In genomic region chr14:75240781-75241180, GRCh38 we compare ENCODE assay signal across 32 cellular contexts.
"Had no signal": no experiment of that assay in that cellular context is flagged by ENCODE, and none has a peak within 500 bp of the region (broad histone marks: within the 10 kb centered on the region; RNA-seq: fewer than 3 reads in every experiment).

No MANE protein-coding gene starts in this region.

- H3K4me2 ChIP-seq: smooth muscle cell had no signal

- H3K4me1 Mint-ChIP-seq: stimulated activated memory B cell treated with anti-CD40 and anti-IgM and Interleukin-4, amounts not matched to agents 10 μg/mL and 1 μg/mL and 100 μg/mL, for 72 hours had no signal

- H3K4me3 ChIP-seq: body of pancreas, cardiac muscle cell, colonic mucosa, dorsolateral prefrontal cortex, heart left ventricle, lower lobe of right lung, smooth muscle cell, transverse colon had no signal

- FAIRE-seq: urothelium cell line had no signal

- H3K4me3 Mint-ChIP-seq: activated naive CD8-positive, alpha-beta T cell; immature natural killer cell; natural killer cell treated with Interleukin-12 subunit alpha and Interleukin-12 subunit beta and Interleukin-15 and Interleukin-18, amount 100 ng/mL, for 72 hours; stimulated activated memory B cell treated with anti-CD40 and anti-IgM and Interleukin-4, amounts not matched to agents 10 μg/mL and 1 μg/mL and 100 μg/mL, for 72 hours; stimulated activated naive CD8-positive, alpha-beta T cell treated with anti-CD3 and anti-CD28 coated beads, Interleukin-15, amount 100 ng/mL, for 72 hours had no signal

- H3K36me3 Mint-ChIP-seq: activated naive CD8-positive, alpha-beta T cell; immature natural killer cell; natural killer cell treated with Interleukin-12 subunit alpha and Interleukin-12 subunit beta and Interleukin-15 and Interleukin-18, amount 100 ng/mL, for 72 hours; stimulated activated memory B cell treated with anti-CD40 and anti-IgM and Interleukin-4, amounts not matched to agents 10 μg/mL and 1 μg/mL and 100 μg/mL, for 72 hours had no signal

- H3K9me3 ChIP-seq: body of pancreas, colonic mucosa, heart left ventricle, lower lobe of right lung, transverse colon had no signal

- H3K9me3 Mint-ChIP-seq: immature natural killer cell; natural killer cell treated with Interleukin-12 subunit alpha and Interleukin-12 subunit beta and Interleukin-15 and Interleukin-18, amount 100 ng/mL, for 72 hours; stimulated activated memory B cell treated with anti-CD40 and anti-IgM and Interleukin-4, amounts not matched to agents 10 μg/mL and 1 μg/mL and 100 μg/mL, for 72 hours; stimulated activated naive CD8-positive, alpha-beta T cell treated with anti-CD3 and anti-CD28 coated beads, Interleukin-15, amount 100 ng/mL, for 72 hours had no signal

- H3K27ac Mint-ChIP-seq: activated naive CD8-positive, alpha-beta T cell; immature natural killer cell; progenitor cell of endocrine pancreas; stimulated activated memory B cell treated with anti-CD40 and anti-IgM and Interleukin-4, amounts not matched to agents 10 μg/mL and 1 μg/mL and 100 μg/mL, for 72 hours had no signal

- DNase-seq: activated CD4-positive, alpha-beta T cell treated with anti-CD3 and anti-CD28 coated beads for 4 hours; activated CD4-positive, alpha-beta T cell treated with anti-CD3 and anti-CD28 coated beads, Interleukin-2, amount 50 U/mL, for 48 hours; activated CD4-positive, CD25-positive, alpha-beta regulatory T cell; activated CD8-positive, alpha-beta memory T cell treated with anti-CD3 and anti-CD28 coated beads for 24 hours; activated effector memory CD4-positive, alpha-beta T cell treated with Interleukin-2 at 50 U/mL for 16 hours; activated naive CD4-positive, alpha-beta T cell treated with Interleukin-2 at 50 U/mL for 16 hours; anterior cingulate cortex; body of pancreas; cerebellar nuclear complex; colonic mucosa; dorsolateral prefrontal cortex; effector memory CD4-positive, alpha-beta T cell; heart left ventricle; hypothalamus; immature natural killer cell; lower lobe of right lung; mesenchymal stem cell; retina; stimulated activated CD4-positive, alpha-beta T cell treated with anti-CD3 and anti-CD28 coated beads, Interleukin-1b, Interleukin-23, amount 100 ng/mL, for 48 hours; stimulated activated CD4-positive, alpha-beta T cell treated with anti-CD3 and anti-CD28 coated beads, Interleukin-4, amount 100 ng/mL, for 4 hours; stimulated activated CD8-positive, alpha-beta memory T cell treated with anti-CD3 and anti-CD28 coated beads, Interleukin-4, amount 100 ng/mL, for 48 hours; stimulated activated naive CD8-positive, alpha-beta T cell treated with anti-CD3 and anti-CD28 coated beads, Interleukin-15, amount 100 ng/mL, for 72 hours; transverse colon had no signal

- ATAC-seq: body of pancreas; heart left ventricle; left lobe of liver; lower lobe of right lung; natural killer cell treated with Interleukin-12 subunit alpha and Interleukin-12 subunit beta and Interleukin-15 and Interleukin-18, amount 100 ng/mL, for 72 hours; sciatic nerve; stimulated activated memory B cell treated with anti-CD40 and anti-IgM and Interleukin-4, amounts not matched to agents 10 μg/mL and 1 μg/mL and 100 μg/mL, for 72 hours; stimulated activated naive CD8-positive, alpha-beta T cell treated with anti-CD3 and anti-CD28 coated beads, Interleukin-15, amount 100 ng/mL, for 72 hours had no signal

- H3K27me3 Mint-ChIP-seq: activated naive CD8-positive, alpha-beta T cell; natural killer cell treated with Interleukin-12 subunit alpha and Interleukin-12 subunit beta and Interleukin-15 and Interleukin-18, amount 100 ng/mL, for 72 hours; progenitor cell of endocrine pancreas; stimulated activated naive CD8-positive, alpha-beta T cell treated with anti-CD3 and anti-CD28 coated beads, Interleukin-15, amount 100 ng/mL, for 72 hours had no signal

- H3K36me3 ChIP-seq: cardiac muscle cell, colonic mucosa, heart left ventricle, lower lobe of right lung, transverse colon had no signal

- H3K27ac ChIP-seq: body of pancreas, cardiac muscle cell, colonic mucosa, lower lobe of right lung, transverse colon had no signal

- H3K27me3 ChIP-seq: body of pancreas, cardiac muscle cell, colonic mucosa, dorsolateral prefrontal cortex, heart left ventricle, transverse colon had no signal

- H3K4me1 ChIP-seq: colonic mucosa had no signal
